Comparison of ENCODE assay signal across 12 cellular contexts in genomic region chr9:136268318-136268717, GRCh38. TPM values are rescaled to one million over a fixed set of nuclear protein-coding genes. Genes with fewer than 3 reads are reported as not detected.
A peak's percentile ranks its signal among the peaks of the same experiment; 100 is the strongest.
DNase-seq lines count a peak whose midpoint lies in the region; TF ChIP-seq lines count a peak whose summit lies in the region.
"Had no signal": no experiment of that assay in that cellular context is flagged by ENCODE, and none has a peak within 500 bp of the region (broad histone marks: within the 10 kb centered on the region; RNA-seq: fewer than 3 reads in every experiment).

No MANE protein-coding gene starts in this region.

- H3K4me1 Mint-ChIP-seq in Caco-2 (ENCODE audit: low read depth, unreplicated experiment) = no peaks in the 10 kb centered on the region

- BruUV-seq in Caco-2 (replicated peaks; lab: Mats Ljungman, UMichigan) = no TSS peak

- peak overlapping the region; percentile 76 for H3K27ac ChIP-seq in WERI-Rb-1
- H3K27ac ChIP-seq in GM23248 = no peak overlapping the region

- no peak overlapping the region for H3K4me3 ChIP-seq in Caco-2 (ENCODE audit: low read depth, low read length)
- no peak overlapping the region for H3K4me3 ChIP-seq in WERI-Rb-1 (ENCODE audit: low read depth, low read length)
- H3K4me3 ChIP-seq in GM23248 = no peak overlapping the region

- H4K20me1 ChIP-seq in GM23248 (ENCODE audit: insufficient read depth) = no peaks in the 10 kb centered on the region

- peaks cover 7% of the 10 kb centered on the region for H3K36me3 Mint-ChIP-seq in Caco-2 (ENCODE audit: insufficient read depth, unreplicated experiment)

- H3K4me1 ChIP-seq in Caco-2 (peaks cover 7% of the 10 kb centered on the region; the same call in 1 of the 2 replicates), GM23248 (ENCODE audit: insufficient read depth) (no peaks in the 10 kb centered on the region)

- in situ Hi-C loops in GM23248 (cut with MboI) = no loop called here

- H3K4me3 Mint-ChIP-seq in Caco-2 (ENCODE audit: unreplicated experiment) = no peak overlapping the region

- no peaks in the 10 kb centered on the region for H3K9me2 ChIP-seq in GM23248 (ENCODE audit: insufficient read depth)

- no peaks in the 10 kb centered on the region for H3K27me3 ChIP-seq in Caco-2 (replicated peaks; ENCODE audit: control insufficient read depth, insufficient read depth, low read length)
- H3K27me3 ChIP-seq in WERI-Rb-1 (ENCODE audit: insufficient read depth, low read depth, severe bottlenecking) = no peaks in the 10 kb centered on the region
- peaks cover 4% of the 10 kb centered on the region for H3K27me3 ChIP-seq in GM23248 (replicated peaks; ENCODE audit: insufficient read depth)

- no peak overlapping the region for H2AFZ ChIP-seq in GM23248

- H3K27me3 Mint-ChIP-seq in Caco-2 (ENCODE audit: insufficient read depth, unreplicated experiment) = peaks cover 14% of the 10 kb centered on the region

- H3F3A ChIP-seq in GM23248 (ENCODE audit: insufficient read depth) = no peaks in the 10 kb centered on the region

- TF ChIP-seq CTCF in Caco-2 (IDR thresholded peaks at IDR 0.05; ENCODE audit: insufficient read depth in 1 of 2, low read depth in 1 of 2, low read length in 1 of 2, severe bottlenecking in 1 of 2, unreplicated experiment in 1 of 2) = peak in 1 of 2 experiments; percentile 33
- peak; percentile 75 for TF ChIP-seq CTCF in WERI-Rb-1 (IDR thresholded peaks at IDR 0.05; ENCODE audit: low read depth, low read length)

- POLR2A ChIA-PET in Caco-2 (lab: Charles Lee) = no interaction called here

- H3K27ac Mint-ChIP-seq in Caco-2 (ENCODE audit: unreplicated experiment) = peak overlapping the region; percentile 55

- H3K4me2 ChIP-seq in GM23248 (ENCODE audit: unreplicated experiment) = no peak overlapping the region

- H3K9ac ChIP-seq in GM23248 = no peak overlapping the region

- H3K9me3 ChIP-seq in Caco-2 (no peaks in the 10 kb centered on the region), WERI-Rb-1 (ENCODE audit: severe bottlenecking) (no peaks in the 10 kb centered on the region), GM23248 (ENCODE audit: low read depth) (no peaks in the 10 kb centered on the region)
- H3K9me3 ChIP-seq: esophagus squamous epithelium, spleen had no signal

- intact Hi-C loops in Caco-2 (cut with micrococcal nuclease; ENCODE audit: unreplicated experiment) = no loop called here

- H3K36me3 ChIP-seq in Caco-2 (ENCODE audit: control insufficient read depth, insufficient read depth, low read length) = no peaks in the 10 kb centered on the region
- H3K36me3 ChIP-seq in WERI-Rb-1 = no peaks in the 10 kb centered on the region
- H3K36me3 ChIP-seq in GM23248 (ENCODE audit: low read depth) = no peaks in the 10 kb centered on the region
- H3K36me3 ChIP-seq: esophagus squamous epithelium, spleen had no signal

- H3K9me3 Mint-ChIP-seq in Caco-2 (ENCODE audit: unreplicated experiment) = peaks cover 11% of the 10 kb centered on the region

- CTCF ChIA-PET in Caco-2 (lab: Charles Lee) = interaction anchor here (1.0 to 1.4 kb wide), 2 partner anchors 9 to 135 kb away, joined by 3 to 4 read pairs; no protein-coding TSS in a partner anchor

- DNase-seq in Ammon's horn (ENCODE audit: low spot score) = peak; percentile 36
- DNase-seq in Caco-2 = no peak
- DNase-seq in WERI-Rb-1 = peak; percentile 86
- peak; percentile 73 for DNase-seq in iPS-NIHi7 (ENCODE audit: extremely low spot score)
- DNase-seq in middle frontal gyrus (ENCODE audit: extremely low spot score, low spot score) = no peak
- DNase-seq in occipital lobe (lab: John Stamatoyannopoulos, UW) = no peak
- DNase-seq in GM23248 = no peak
- no peak for DNase-seq in epidermal melanocyte (ENCODE audit: insufficient read length, low spot score)
- DNase-seq: esophagus squamous epithelium, NCI-H345, spleen, T-helper 9 cell had no signal

- H3K79me2 ChIP-seq in GM23248 (ENCODE audit: insufficient read depth) = no peaks in the 10 kb centered on the region

- 56 to 63% methylated on average over 6 of the region's 6 CpGs for WGBS in GM23248 (ENCODE audit: low coverage in 1 of 2, low lambda C conversion rate in 2 of 2, missing lambda C conversion rate in 2 of 2), 2 experiments

RNA-seq across cellular contexts. Expression of gene QSOX2, which starts 22.7 kb away (rescaled TPM):
- total RNA-seq in Caco-2 (2022) (26.9 and 29.6 TPM in 2 replicates), occipital lobe (8.1 TPM)
- 11.7 and 16.4 TPM in 2 replicates for total RNA-seq in GM23248 (2014; rRNA removed; shearing (Covaris generic))
- 1.7 and 1.9 TPM in 2 replicates for polyA plus RNA-seq in GM23248 (2016; fragmentation: Nextera tagmentation; extraction: Ambion mirVana)

RNA-seq across cellular contexts. Expression of gene CCDC187, which starts 35.6 kb away (rescaled TPM):
- total RNA-seq in Caco-2 (2022) (0.09 and 0.11 TPM in 2 replicates), occipital lobe (under 0.01 TPM)
- total RNA-seq in GM23248 (2014; rRNA removed; shearing (Covaris generic)) = not detected in 2 replicates
- not detected in 2 replicates for polyA plus RNA-seq in GM23248 (2016; fragmentation: Nextera tagmentation; extraction: Ambion mirVana)
- total RNA-seq: esophagus squamous epithelium had no signal

RNA-seq across cellular contexts. Expression of gene GPSM1, which starts 59.0 kb away (rescaled TPM):
- total RNA-seq in Caco-2 (2022) = 25.7 and 26.5 TPM in 2 replicates
- total RNA-seq in occipital lobe = 73.6 TPM
- 51.6 and 57.1 TPM in 2 replicates for total RNA-seq in GM23248 (2014; rRNA removed; shearing (Covaris generic))
- 12.4 and 13.7 TPM in 2 replicates for polyA plus RNA-seq in GM23248 (2016; fragmentation: Nextera tagmentation; extraction: Ambion mirVana)

Comparison
In these comparisons a context has a peak if more than half of its experiments do, and no peak if none do; other contexts are left out.
1. DNase-seq: peak in Ammon's horn (single experiment), WERI-Rb-1 (single experiment) and iPS-NIHi7 (single experiment); none in Caco-2 (0 of 2), middle frontal gyrus (single experiment), occipital lobe (single experiment), GM23248 (single experiment) and epidermal melanocyte (single experiment).